In genomic region chr2:236889791-236890704, GRCh38 we compare ENCODE assay signal across 1 cellular context.
TF ChIP-seq lines count a peak whose summit lies in the region.

No MANE protein-coding gene starts in this region.

TF ChIP-seq in GM23338, 12 proteins besides CTCF, POLR2A, EP300 and RAD21 (continued from another document):
- TF ChIP-seq ZNF462 (CRISPR knock-in tag; IDR thresholded peaks at IDR 0.05) (no peak), NANOG (IDR thresholded peaks at IDR 0.05; ENCODE audit: borderline replicate concordance) (no peak), ETS1 (IDR thresholded peaks at IDR 0.05) (no peak), EZH2 (IDR thresholded peaks at IDR 0.05; ENCODE audit: low read depth, unreplicated experiment) (no peak), CREB1 (CRISPR knock-in tag; IDR thresholded peaks at IDR 0.05; ENCODE audit: low read depth) (no peak), ZNF331 (CRISPR knock-in tag; IDR thresholded peaks at IDR 0.05; ENCODE audit: low read depth) (no peak), POLR2AphosphoS5 (IDR thresholded peaks at IDR 0.05; ENCODE audit: low read depth) (no peak), STAT1 (IDR thresholded peaks at IDR 0.05; ENCODE audit: unreplicated experiment) (no peak), ZNF114 (CRISPR knock-in tag; IDR thresholded peaks at IDR 0.05) (no peak)
